17 cellular contexts compared by ENCODE assay signal in genomic region chr3:187896664-187897063, GRCh38.
"Had no signal": no experiment of that assay in that cellular context is flagged by ENCODE, and none has a peak within 500 bp of the region (broad histone marks: within the 10 kb centered on the region; RNA-seq: fewer than 3 reads in every experiment).

No MANE protein-coding gene starts in this region.

- H3K27me3 ChIP-seq: tibial artery had no signal

- H3K9me3 ChIP-seq: tibial artery had no signal

- H3K4me3 ChIP-seq: tibial artery had no signal

- FAIRE-seq: colon, islet of Langerhans had no signal

- DNase-seq: activated CD4-positive, alpha-beta memory T cell treated with anti-CD3 and anti-CD28 coated beads, Interleukin-2, amount 10 ng/mL, durations not matched to agents 7 days and 5 days; activated CD4-positive, alpha-beta T cell treated with anti-CD3 and anti-CD28 coated beads for 36 hours; activated naive CD4-positive, alpha-beta T cell treated with Interleukin-2 at 50 U/mL for 16 hours; activated naive CD8-positive, alpha-beta T cell treated with anti-CD3 and anti-CD28 coated beads, Interleukin-2, amount 10 ng/mL, durations not matched to agents 7 days and 5 days; activated T-cell treated with anti-CD3 and anti-CD28 coated beads, Interleukin-2, amount 50 U/mL, for 1 hour; amygdala; caudate nucleus; endodermal cell; foreskin fibroblast; hippocampal formation; occipital lobe; stimulated activated CD4-positive, alpha-beta T cell treated with anti-CD3 and anti-CD28 coated beads, Interleukin-2, amount 100 ng/mL, for 24 hours; stimulated activated naive CD4-positive, alpha-beta T cell treated with Interleukin-2 at 50 U/mL for 16 hours; tibial artery had no signal

- H3K36me3 ChIP-seq: tibial artery had no signal

- H3K27ac ChIP-seq: epithelial cell of prostate, tibial artery had no signal
